18 cellular contexts compared by ENCODE assay signal in the genomic region with DNA sequence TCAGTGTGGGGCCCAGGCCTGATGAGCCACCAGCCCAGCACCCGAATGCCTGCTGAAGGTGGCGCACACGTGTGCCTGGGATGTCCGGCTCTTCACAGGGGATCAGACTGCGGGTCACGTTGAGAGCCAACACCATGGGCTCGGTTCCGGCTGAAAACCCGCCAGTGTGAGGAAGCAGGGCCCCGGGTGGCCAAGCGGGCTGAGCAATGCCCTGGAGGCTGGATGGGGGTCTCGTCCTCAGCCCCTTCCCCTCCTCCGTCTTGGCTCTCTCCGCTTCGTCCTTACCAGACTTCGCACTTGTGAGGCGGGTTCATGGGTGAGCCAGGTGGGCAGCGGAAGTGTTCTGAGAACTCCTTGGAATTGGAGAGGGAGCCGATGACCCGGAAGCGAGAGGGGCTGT. TPM values are rescaled to one million over a fixed set of nuclear protein-coding genes. Genes with fewer than 3 reads are reported as not detected.
DNase-seq lines count a peak whose midpoint lies in the region; ATAC-seq, FAIRE-seq and TF ChIP-seq lines count a peak whose summit lies in the region.
"Had no signal": no experiment of that assay in that cellular context is flagged by ENCODE, and none has a peak within 500 bp of the region (broad histone marks: within the 10 kb centered on the region; RNA-seq: fewer than 3 reads in every experiment).

No MANE protein-coding gene starts in this region.

- H3K27ac ChIP-seq in K562 (ENCODE audit: extremely low read depth, low read depth, low read length) (no peak overlapping the region), SJCRH30 (no peak overlapping the region)
- H3K27ac ChIP-seq: BLaER1 treated with 17β-estradiol and CSF1 and Interleukin-3, amounts not matched to agents 10 nM and 100 nM had no signal

- no peak overlapping the region for H3K4me2 ChIP-seq in K562 (ENCODE audit: insufficient read depth, low read length)
- H3K4me2 ChIP-seq: BLaER1 treated with 17β-estradiol and CSF1 and Interleukin-3, amounts not matched to agents 10 nM and 100 nM; GM23338 had no signal

- H3K27ac Mint-ChIP-seq in activated T-cell treated with anti-CD3 and anti-CD28 coated beads, Interleukin-2, amount 50 U/mL, for 24 hours = peak overlapping the region; percentile 29
- H3K27ac Mint-ChIP-seq in neural crest cell (ENCODE audit: unreplicated experiment) = peak overlapping the region; percentile 67
- H3K27ac Mint-ChIP-seq: B cell; CD8-positive, alpha-beta T cell; GM23338 had no signal

- H3K4me3 Mint-ChIP-seq in activated T-cell treated with anti-CD3 and anti-CD28 coated beads, Interleukin-2, amount 50 U/mL, for 24 hours = no peak overlapping the region
- no peak overlapping the region for H3K4me3 Mint-ChIP-seq in activated T-cell treated with anti-CD3 and anti-CD28 coated beads, Interleukin-2, amount 50 U/mL, for 4 hours
- no peak overlapping the region for H3K4me3 Mint-ChIP-seq in neural crest cell
- H3K4me3 Mint-ChIP-seq: B cell; CD8-positive, alpha-beta T cell; GM23338 had no signal

- peaks cover 3 to 19% of the 10 kb centered on the region in 2 experiments; a peak in 4 of 5 replicates for H3K4me1 ChIP-seq in K562 (replicated peaks in 1 of 2; ENCODE audit: control insufficient read depth in 2 of 2, insufficient read depth in 2 of 2, low read length in 2 of 2)
- no peaks in the 10 kb centered on the region for H3K4me1 ChIP-seq in SJCRH30
- H3K4me1 ChIP-seq: BLaER1 treated with 17β-estradiol and CSF1 and Interleukin-3, amounts not matched to agents 10 nM and 100 nM had no signal

- no peaks in the 10 kb centered on the region for H3K79me2 ChIP-seq in K562 (ENCODE audit: control insufficient read depth, insufficient read depth, low read length)

- H3K4me1 Mint-ChIP-seq in activated T-cell treated with anti-CD3 and anti-CD28 coated beads, Interleukin-2, amount 50 U/mL, for 24 hours (ENCODE audit: low read depth) = no peaks in the 10 kb centered on the region
- peaks cover 4% of the 10 kb centered on the region for H3K4me1 Mint-ChIP-seq in activated T-cell treated with anti-CD3 and anti-CD28 coated beads, Interleukin-2, amount 50 U/mL, for 4 hours (ENCODE audit: low read depth)
- no peaks in the 10 kb centered on the region for H3K4me1 Mint-ChIP-seq in neural crest cell

- CTCF ChIA-PET in K562 (lab: Yijun Ruan, JAX; ENCODE audit: low intra/inter-chr PET ratio) = no interaction called here

- H3K27me3 ChIP-seq in K562 (ENCODE audit: control insufficient read depth in 2 of 2, insufficient read depth in 2 of 2, low read length in 2 of 2) (0 out of 5 replicates have a peak, but pooled peaks cover 0 to 7% of the 10 kb centered on the region in 2 experiments), SJCRH30 (no peaks in the 10 kb centered on the region)
- H3K27me3 ChIP-seq: BLaER1 treated with 17β-estradiol and CSF1 and Interleukin-3, amounts not matched to agents 10 nM and 100 nM had no signal

- no peak for TF ChIP-seq POLR2A in K562 (conservative IDR thresholded peaks at IDR 0.05)

- no peaks in the 10 kb centered on the region for H3K27me3 Mint-ChIP-seq in activated T-cell treated with anti-CD3 and anti-CD28 coated beads, Interleukin-2, amount 50 U/mL, for 24 hours
- H3K27me3 Mint-ChIP-seq in activated T-cell treated with anti-CD3 and anti-CD28 coated beads, Interleukin-2, amount 50 U/mL, for 4 hours (ENCODE audit: low read depth) = no peaks in the 10 kb centered on the region
- H3K27me3 Mint-ChIP-seq in neural crest cell (ENCODE audit: low read depth) = no peaks in the 10 kb centered on the region
- H3K27me3 Mint-ChIP-seq: B cell had no signal

- TF ChIP-seq EP300 in K562 (IDR thresholded peaks at IDR 0.05; ENCODE audit: low read length) = no peak

- H2AFZ ChIP-seq in K562 (ENCODE audit: low read depth, low read length) = no peak overlapping the region
- H2AFZ ChIP-seq: GM23338 had no signal

- no peak for FAIRE-seq in K562 (lab: Jason Lieb, UNC)
- FAIRE-seq: GM12891, GM18507, H54, HepG2 had no signal

- WGBS in K562 (ENCODE audit: insufficient coverage, low coverage, missing lambda C conversion rate) = 88% methylated on average over 21 of the region's 21 CpGs

- no peak for TF ChIP-seq CTCF in K562 (IDR thresholded peaks at IDR 0.05 in 2 of 3, conservative IDR thresholded peaks at IDR 0.05 in 1 of 3; ENCODE audit: insufficient read depth in 2 of 3, low read depth in 1 of 3, low read length in 3 of 3)
- no peak for TF ChIP-seq CTCF in neural crest cell (conservative IDR thresholded peaks at IDR 0.05)

- intact Hi-C loops in K562 (cut with micrococcal nuclease) = loop anchor here (5.0 kb wide), 1 partner anchor 148 kb away; no protein-coding TSS in a partner anchor

- H3K9me3 ChIP-seq in K562 (replicated peaks; ENCODE audit: control insufficient read depth, insufficient read depth, low read depth, low read length) (no peaks in the 10 kb centered on the region), SJCRH30 (replicated peaks) (no peaks in the 10 kb centered on the region)
- H3K9me3 ChIP-seq: BLaER1 treated with 17β-estradiol and CSF1 and Interleukin-3, amounts not matched to agents 10 nM and 100 nM had no signal

- H3K36me3 Mint-ChIP-seq in activated T-cell treated with anti-CD3 and anti-CD28 coated beads, Interleukin-2, amount 50 U/mL, for 24 hours (ENCODE audit: low read depth) = peaks cover 78% of the 10 kb centered on the region
- peaks cover 27% of the 10 kb centered on the region for H3K36me3 Mint-ChIP-seq in activated T-cell treated with anti-CD3 and anti-CD28 coated beads, Interleukin-2, amount 50 U/mL, for 4 hours (ENCODE audit: insufficient read depth)
- peaks cover 2% of the 10 kb centered on the region for H3K36me3 Mint-ChIP-seq in neural crest cell (ENCODE audit: low read depth)

- DNase-seq in activated T-cell treated with anti-CD3 and anti-CD28 coated beads, Interleukin-2, amount 50 U/mL, for 24 hours = no peak
- DNase-seq in activated T-cell treated with anti-CD3 and anti-CD28 coated beads, Interleukin-2, amount 50 U/mL, for 4 hours = no peak
- DNase-seq in K562 (ENCODE audit: extremely low read depth in 1 of 4, low spot score in 3 of 4) (no peak), neural crest cell (ENCODE audit: low read depth, low spot score) (no peak), HuH-7 (ENCODE audit: low spot score) (no peak), SJCRH30 (no peak)
- DNase-seq: Calu3; CD8-positive, alpha-beta T cell; DND-41; EL had no signal

- in situ Hi-C loops in K562 (cut with MboI) = loop anchor here (25.0 kb wide), 1 partner anchor 1307 kb away; the partner anchor contains the start of gene PLA2G2E

- no peak for ATAC-seq in activated T-cell treated with anti-CD3 and anti-CD28 coated beads, Interleukin-2, amount 50 U/mL, for 4 hours
- ATAC-seq in K562 (no peak), GM19455 (IDR thresholded peaks at IDR 0.05; ENCODE audit: unreplicated experiment) (no peak)
- ATAC-seq: CD8-positive, alpha-beta T cell; GM23338; HepG2 had no signal

- TSS peak; percentile 29 for BruUV-seq in K562 (replicated peaks; lab: Mats Ljungman, UMichigan)

- POLR2A ChIA-PET in K562 (lab: Yijun Ruan, JAX) = no interaction called here

- H4K20me1 ChIP-seq in K562 (replicated peaks; ENCODE audit: control insufficient read depth, insufficient read depth, low read length) = no peaks in the 10 kb centered on the region; the same call in 1 of the 2 replicates

- peak overlapping the region in 1 of 2 experiments; percentile 24; a peak in 1 of 4 replicates for H3K9ac ChIP-seq in K562 (ENCODE audit: insufficient read depth in 1 of 2, low read depth in 2 of 2, low read length in 2 of 2)
- H3K9ac ChIP-seq: BLaER1 treated with 17β-estradiol and CSF1 and Interleukin-3, amounts not matched to agents 10 nM and 100 nM had no signal

- H3K9me3 Mint-ChIP-seq in activated T-cell treated with anti-CD3 and anti-CD28 coated beads, Interleukin-2, amount 50 U/mL, for 24 hours = no peaks in the 10 kb centered on the region
- no peaks in the 10 kb centered on the region for H3K9me3 Mint-ChIP-seq in activated T-cell treated with anti-CD3 and anti-CD28 coated beads, Interleukin-2, amount 50 U/mL, for 4 hours
- H3K9me3 Mint-ChIP-seq in neural crest cell = no peaks in the 10 kb centered on the region
- H3K9me3 Mint-ChIP-seq: CD8-positive, alpha-beta T cell; GM23338 had no signal

- H3K9me1 ChIP-seq in K562 (ENCODE audit: control insufficient read depth, insufficient read depth, low read length) = no peaks in the 10 kb centered on the region

- TF ChIP-seq RAD21 in K562 (CRISPR knock-in tag; conservative IDR thresholded peaks at IDR 0.05 in 1 of 2, IDR thresholded peaks at IDR 0.05 in 1 of 2) = no peak

- H3K4me3 ChIP-seq in K562 = no peak overlapping the region
- no peak overlapping the region for H3K4me3 ChIP-seq in SJCRH30
- H3K4me3 ChIP-seq: BLaER1 treated with 17β-estradiol and CSF1 and Interleukin-3, amounts not matched to agents 10 nM and 100 nM; GM23338 had no signal

- H3K36me3 ChIP-seq in K562 (ENCODE audit: control insufficient read depth, insufficient read depth, low read length) = peaks cover 7% of the 10 kb centered on the region; the same call in 1 of the 3 replicates
- peaks cover 33% of the 10 kb centered on the region for H3K36me3 ChIP-seq in SJCRH30

TF ChIP-seq in K562, 482 proteins besides CTCF, POLR2A, EP300 and RAD21 (continues in another document):
- TF ChIP-seq EHMT2 (IDR thresholded peaks at IDR 0.05) (no peak), FOXK2 (conservative IDR thresholded peaks at IDR 0.05 in 1 of 2, IDR thresholded peaks at IDR 0.05 in 1 of 2; ENCODE audit: low read depth in 2 of 2) (no peak)

RNA-seq across cellular contexts. Expression of gene EIF4G3, which starts 43.0 kb away (rescaled TPM):
- total RNA-seq in activated T-cell treated with anti-CD3 and anti-CD28 coated beads, Interleukin-2, amount 50 U/mL, for 4 hours = 10 to 100 TPM; 43.5 to 48.5 (median 46.1) TPM
- total RNA-seq in K562 (2011; cell fraction: chromatin; rRNA removed; ENCODE audit: low replicate concordance) = 99.6 and 192 TPM in 2 replicates
- 45.0 and 54.6 TPM in 2 replicates for total RNA-seq in K562 (2011; cell fraction: nucleolus; rRNA removed)
- total RNA-seq in K562 (2011; cell fraction: nucleoplasm; rRNA removed) = 105 and 159 TPM in 2 replicates
- total RNA-seq in K562 (2014; rRNA removed) (19.0 and 19.7 TPM in 2 replicates), K562 (2014; rRNA removed; fragmentation: Illumina TruSeq; extraction: Trizol) (31.2 and 32.8 TPM in 2 replicates), K562 (2015; rRNA removed; fragmentation: Illumina TruSeq; extraction: Trizol) (29.7 and 33.1 TPM in 2 replicates), K562 (2021) (35.9 and 38.7 TPM in 2 replicates), neural crest cell (97.5 and 99.9 TPM in 2 replicates)
- polyA plus RNA-seq in K562 (2011; rRNA removed) (32.1 and 39.1 TPM in 2 replicates), K562 (2014; fragmentation: Illumina TruSeq; extraction: Trizol) (34.5 and 40.5 TPM in 2 replicates), K562 (2014; fragmentation: Nextera tagmentation; extraction: Ambion mirVana) (10 to 100 TPM in 1 of 2 experiments, 1 to 10 TPM in 1; 6.7 to 10.1 TPM), K562 (2014; rRNA removed) (36.3 and 38.0 TPM in 2 replicates)
- polyA plus RNA-seq in K562 (2011; cell fraction: cytosol; rRNA removed) = 31.9 and 38.3 TPM in 2 replicates
- polyA plus RNA-seq in K562 (2011; cell fraction: nucleus; rRNA removed) = 64.3 and 72.5 TPM in 2 replicates
- polyA plus RNA-seq in K562 (2012) = 25.9 and 36.4 TPM in 2 replicates
- 39.2 and 45.5 TPM in 2 replicates for polyA minus RNA-seq in K562 (2011; rRNA and poly(A)+ RNA removed)
- polyA minus RNA-seq in K562 (2011; cell fraction: cytosol; rRNA and poly(A)+ RNA removed) = 17.7 and 22.1 TPM in 2 replicates
- polyA minus RNA-seq in K562 (2011; cell fraction: nucleus; rRNA and poly(A)+ RNA removed) = 27.6 and 40.3 TPM in 2 replicates
- total RNA-seq in SJCRH30 (2014; rRNA removed; shearing (Covaris generic)) = 65.7 and 66.8 TPM in 2 replicates
